8 cellular contexts compared by ENCODE assay signal in the genomic region with DNA sequence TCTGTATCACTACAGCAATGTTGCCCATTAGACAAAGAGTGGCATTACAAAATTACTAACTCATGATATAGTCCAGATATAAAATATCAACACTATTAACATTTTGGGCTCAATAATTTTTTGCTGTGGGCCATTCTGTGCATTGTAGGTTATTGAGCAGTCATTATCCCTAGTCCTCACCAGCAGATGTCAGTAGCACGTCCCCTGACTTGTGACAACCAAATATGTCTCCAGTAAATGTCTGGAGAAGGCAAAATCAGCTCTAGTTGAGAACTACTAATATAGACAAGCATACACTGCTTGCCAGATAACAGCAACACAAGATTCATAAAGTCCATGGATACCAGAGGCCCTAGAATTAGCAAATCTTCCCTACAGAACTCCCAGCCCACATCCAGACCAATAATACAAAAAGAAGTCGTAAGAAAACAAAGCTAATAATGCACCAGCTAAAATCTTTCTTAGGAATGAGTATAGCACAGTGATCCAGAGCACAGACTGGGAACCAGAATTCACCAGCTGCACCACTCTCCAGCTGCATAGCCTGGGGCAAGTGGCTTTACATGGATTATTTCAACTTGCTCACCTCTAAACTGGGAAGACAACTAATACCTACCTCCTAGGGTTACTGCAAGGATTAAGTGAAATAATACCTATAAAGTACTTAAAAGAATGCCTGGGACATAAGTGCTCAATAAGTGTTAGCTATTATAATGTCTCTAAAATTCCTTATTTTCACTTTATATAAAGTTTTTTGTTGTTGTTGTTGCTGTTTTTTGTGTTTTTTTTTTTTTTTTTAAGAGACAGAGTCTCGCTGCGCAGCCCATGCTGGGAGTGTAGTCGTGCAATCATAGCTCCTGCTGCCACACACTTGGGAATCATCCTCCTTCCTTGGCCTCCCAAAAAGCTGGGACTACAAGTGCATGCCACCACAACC.
DNase-seq lines count a peak whose midpoint lies in the region; ATAC-seq and TF ChIP-seq lines count a peak whose summit lies in the region.

No MANE protein-coding gene starts in this region.

- no peak overlapping the region for H3K4me3 ChIP-seq in GM12865 (ENCODE audit: low read depth, low read length)

- DNase-seq in AG08396 (ENCODE audit: low spot score) (peak; percentile 31), GM12865 (ENCODE audit: low read depth) (peak; percentile 63), NOMO-1 treated with dmso at 0.1 percent for 144 hours (lab: John Stamatoyannopoulos, UW; ENCODE audit: unreplicated experiment) (peak; percentile 10), cerebellar cortex (ENCODE audit: low spot score) (peak; percentile 39), medulla oblongata (ENCODE audit: extremely low spot score) (peak; percentile 53), activated gamma-delta T cell (lab: John Stamatoyannopoulos, UW) (no peak), DMS79 (lab: John Stamatoyannopoulos, UW) (no peak)

- ATAC-seq in GM21360 (IDR thresholded peaks at IDR 0.05; ENCODE audit: unreplicated experiment), result no peak

- peak; percentile 54 for TF ChIP-seq CTCF in GM12865 (IDR thresholded peaks at IDR 0.05; ENCODE audit: insufficient read depth, low read depth, low read length, missing control alignments)

Comparison
In these comparisons a context has a peak if more than half of its experiments do, and no peak if none do; other contexts are left out.
1. DNase-seq: peak in AG08396 (single experiment), GM12865 (single experiment), NOMO-1 treated with dmso at 0.1 percent for 144 hours (single experiment), cerebellar cortex (single experiment) and medulla oblongata (single experiment); none in activated gamma-delta T cell (single experiment) and DMS79 (single experiment).